Comparison of ENCODE assay signal across 20 cellular contexts in genomic region chr21:34133392-34133791, GRCh38.
DNase-seq lines count a peak whose midpoint lies in the region; ATAC-seq and TF ChIP-seq lines count a peak whose summit lies in the region.
"Had no signal": no experiment of that assay in that cellular context is flagged by ENCODE, and none has a peak within 500 bp of the region (broad histone marks: within the 10 kb centered on the region; RNA-seq: fewer than 3 reads in every experiment).

No MANE protein-coding gene starts in this region.

- no peak overlapping the region for H2BK5ac ChIP-seq in trophoblast cell (ENCODE audit: low read depth, low read length, poor library complexity)

- H3K4me3 ChIP-seq in Panc1 (ENCODE audit: low read depth in 2 of 2, low read length in 2 of 2): no peak overlapping the region
- H3K4me3 ChIP-seq in trophoblast cell (ENCODE audit: low read depth, low read length): no peak overlapping the region
- H3K4me3 ChIP-seq in mammary epithelial cell (replicated peaks in 1 of 3; ENCODE audit: insufficient read depth in 1 of 3, low read depth in 2 of 3, low read length in 3 of 3): no peak overlapping the region
- H3K4me3 ChIP-seq: BLaER1, ovary, upper lobe of left lung had no signal

- H3K36me3 ChIP-seq in Panc1 (ENCODE audit: control insufficient read depth, insufficient read depth, low read length) (no peaks in the 10 kb centered on the region), trophoblast cell (ENCODE audit: control insufficient read depth in 1 of 2, insufficient read depth in 2 of 2, low read length in 2 of 2) (peaks cover 11 to 15% of the 10 kb centered on the region in 2 experiments), mammary epithelial cell (ENCODE audit: insufficient read depth, low read length) (no peaks in the 10 kb centered on the region)
- H3K36me3 ChIP-seq: ovary had no signal

- intact Hi-C loops in Panc1 (cut with micrococcal nuclease; ENCODE audit: unreplicated experiment) (no loop called here), mammary epithelial cell (cut with micrococcal nuclease) (no loop called here)

- H2AFZ ChIP-seq in trophoblast cell (ENCODE audit: insufficient read depth, low read length, poor library complexity): no peak overlapping the region
- H2AFZ ChIP-seq in mammary epithelial cell (ENCODE audit: low read depth, low read length): no peak overlapping the region

- no peak overlapping the region for H3K23ac ChIP-seq in trophoblast cell (ENCODE audit: low read length)

- H3K27ac ChIP-seq in Panc1 (ENCODE audit: low read length) (no peak overlapping the region), trophoblast cell (ENCODE audit: low read depth, low read length) (no peak overlapping the region), mammary epithelial cell (ENCODE audit: insufficient read depth, low read depth, low read length) (no peak overlapping the region)
- H3K27ac ChIP-seq: BLaER1, ovary had no signal

- no peak for TF ChIP-seq CTCF in Panc1 (IDR thresholded peaks at IDR 0.05)
- no peak for TF ChIP-seq CTCF in mammary epithelial cell (conservative IDR thresholded peaks at IDR 0.05 in 1 of 2, IDR thresholded peaks at IDR 0.05 in 1 of 2; ENCODE audit: extremely low read depth in 1 of 2, insufficient read depth in 1 of 2, low read depth in 1 of 2, low read length in 2 of 2)

- no peak overlapping the region for H2BK12ac ChIP-seq in trophoblast cell (ENCODE audit: low read length)

- BruUV-seq in Panc1 (replicated peaks; lab: Mats Ljungman, UMichigan) (no TSS peak), mammary epithelial cell (replicated peaks; lab: Mats Ljungman, UMichigan) (no TSS peak)

- dilution Hi-C loops in mammary epithelial cell (cut with HindIII; ENCODE audit: low sequenced_read_pairs): no loop called here

- peak overlapping the region; percentile 64 for H3K18ac ChIP-seq in trophoblast cell (ENCODE audit: low read length)

- H4K91ac ChIP-seq in trophoblast cell (ENCODE audit: low read depth, low read length): no peak overlapping the region

- no peak for DNase-seq in T-helper 2 cell treated with Interferon-gamma antibody and Interleukin-4, amounts not matched to agents 5 μg/mL and 100 μg/mL, for 36 hours (ENCODE audit: low spot score)
- DNase-seq in T-helper 2 cell (no peak), Panc1 (ENCODE audit: low read depth, low spot score) (no peak), trophoblast cell (no peak), NCI-H1105 treated with DMSO at 0.1 percent for 48 hours (lab: John Stamatoyannopoulos, UW) (no peak), mammary epithelial cell (no peak)
- DNase-seq in central memory CD8-positive, alpha-beta T cell (ENCODE audit: low spot score in 2 of 2): no peak
- DNase-seq: 8988T; activated CD4-positive, CD25-positive, alpha-beta regulatory T cell treated with anti-CD3 and anti-CD28 coated beads, Interleukin-2, amount 50 U/mL, for 72 hours; DMS79; effector CD4-positive, alpha-beta T cell; HCEC 1CT; NCI-H187; NCI-H510A; ovary; Right ventricle myocardium superior; stimulated activated CD4-positive, alpha-beta T cell treated with anti-CD3 and anti-CD28 coated beads, Interleukin-2, amount 100 ng/mL, for 48 hours; upper lobe of left lung had no signal

- no peaks in the 10 kb centered on the region for H3K27me3 ChIP-seq in Panc1 (ENCODE audit: control insufficient read depth, insufficient read depth, low read length)
- H3K27me3 ChIP-seq in trophoblast cell (ENCODE audit: insufficient read depth, low read length): no peaks in the 10 kb centered on the region
- H3K27me3 ChIP-seq in mammary epithelial cell (ENCODE audit: insufficient read depth, low read length): no peaks in the 10 kb centered on the region
- H3K27me3 ChIP-seq: BLaER1, ovary, upper lobe of left lung had no signal

- no peaks in the 10 kb centered on the region for H4K20me1 ChIP-seq in mammary epithelial cell (ENCODE audit: insufficient read depth, low read length)

- CTCF ChIA-PET in Panc1 (lab: Charles Lee) (no interaction called here), mammary epithelial cell (lab: Charles Lee; ENCODE audit: low non-redundant PET) (interaction anchor here (0.7 kb wide), 1 partner anchor 51 kb away, joined by 5 read pairs; no protein-coding TSS in a partner anchor)

- no peak overlapping the region for H4K8ac ChIP-seq in trophoblast cell (ENCODE audit: low read depth, low read length)

- H3K79me1 ChIP-seq in trophoblast cell (ENCODE audit: low read length): peaks cover 11% of the 10 kb centered on the region

- peaks cover 13% of the 10 kb centered on the region for H3K9me3 Mint-ChIP-seq in T-helper 2 cell treated with Interferon-gamma antibody and Interleukin-4, amounts not matched to agents 5 μg/mL and 100 μg/mL, for 36 hours
- H3K9me3 Mint-ChIP-seq in central memory CD8-positive, alpha-beta T cell: no peaks in the 10 kb centered on the region

- peaks cover 76% of the 10 kb centered on the region for H3K36me3 Mint-ChIP-seq in T-helper 2 cell treated with Interferon-gamma antibody and Interleukin-4, amounts not matched to agents 5 μg/mL and 100 μg/mL, for 36 hours (ENCODE audit: low read depth)
- H3K36me3 Mint-ChIP-seq in central memory CD8-positive, alpha-beta T cell (ENCODE audit: insufficient read depth): peaks cover 8% of the 10 kb centered on the region

- no peak overlapping the region for H3K9ac ChIP-seq in trophoblast cell (ENCODE audit: low read length)
- H3K9ac ChIP-seq in mammary epithelial cell (ENCODE audit: insufficient read depth, low read length): no peak overlapping the region
- H3K9ac ChIP-seq: BLaER1 had no signal

- H3K4me2 ChIP-seq in trophoblast cell (ENCODE audit: low read length): no peak overlapping the region
- H3K4me2 ChIP-seq in mammary epithelial cell (ENCODE audit: insufficient read depth, low read depth, low read length): no peak overlapping the region
- H3K4me2 ChIP-seq: BLaER1 had no signal

- H3K9me3 ChIP-seq in Panc1 (ENCODE audit: control insufficient read depth, insufficient read depth, low read depth, low read length) (no peaks in the 10 kb centered on the region; the same call in 1 of the 2 replicates), trophoblast cell (ENCODE audit: insufficient read depth, low read depth, low read length) (peaks cover 2% of the 10 kb centered on the region), mammary epithelial cell (replicated peaks; ENCODE audit: insufficient read depth, low read length) (no peaks in the 10 kb centered on the region)
- H3K9me3 ChIP-seq: ovary, upper lobe of left lung had no signal

- peaks cover 52% of the 10 kb centered on the region for H3K4me1 Mint-ChIP-seq in T-helper 2 cell treated with Interferon-gamma antibody and Interleukin-4, amounts not matched to agents 5 μg/mL and 100 μg/mL, for 36 hours (ENCODE audit: low read depth)
- H3K4me1 Mint-ChIP-seq in central memory CD8-positive, alpha-beta T cell: peaks cover 68% of the 10 kb centered on the region

- H3K27me3 Mint-ChIP-seq in T-helper 2 cell treated with Interferon-gamma antibody and Interleukin-4, amounts not matched to agents 5 μg/mL and 100 μg/mL, for 36 hours (ENCODE audit: low read depth): no peaks in the 10 kb centered on the region
- H3K27me3 Mint-ChIP-seq in central memory CD8-positive, alpha-beta T cell: no peaks in the 10 kb centered on the region

- in situ Hi-C loops in Panc1 (cut with HindIII; ENCODE audit: low pct_unique_long_range_greater_than_20kb, low sequenced_read_pairs): no loop called here
- in situ Hi-C loops in mammary epithelial cell (cut with MboI; ENCODE audit: low sequenced_read_pairs in 2 of 2): no loop called here

- H3K79me2 ChIP-seq in trophoblast cell (ENCODE audit: control insufficient read depth, insufficient read depth, low read length, poor library complexity) (peaks cover 7% of the 10 kb centered on the region), mammary epithelial cell (ENCODE audit: insufficient read depth, low read length) (peaks cover 73% of the 10 kb centered on the region)

- no peak overlapping the region for H4K12ac ChIP-seq in trophoblast cell (ENCODE audit: low read depth, low read length)

- no peak overlapping the region for H3K4ac ChIP-seq in trophoblast cell (ENCODE audit: low read depth, low read length)

- no peak overlapping the region for H2AK5ac ChIP-seq in trophoblast cell (ENCODE audit: low read length)

- no peak overlapping the region for H3K14ac ChIP-seq in trophoblast cell (ENCODE audit: low read length)

- H3K4me1 ChIP-seq in Panc1 (ENCODE audit: control insufficient read depth, insufficient read depth, low read length) (peaks cover 30% of the 10 kb centered on the region), trophoblast cell (ENCODE audit: control insufficient read depth in 1 of 2, insufficient read depth in 2 of 2, low read length in 2 of 2) (peaks cover 12 to 25% of the 10 kb centered on the region in 2 experiments), mammary epithelial cell (ENCODE audit: insufficient read depth, low read length) (peaks cover 21% of the 10 kb centered on the region)

- H2BK120ac ChIP-seq in trophoblast cell (ENCODE audit: insufficient read depth, low read length, poor library complexity): no peak overlapping the region

- ATAC-seq in Panc1 (peak; percentile 13; the same call in 1 of the 2 replicates), HG03025 (IDR thresholded peaks at IDR 0.05; ENCODE audit: low FRiP score, unreplicated experiment) (no peak)
- no peak for ATAC-seq in central memory CD8-positive, alpha-beta T cell (replicated peaks; ENCODE audit: extremely low read depth, poor library complexity, severe bottlenecking)

- H3K27ac Mint-ChIP-seq in T-helper 2 cell treated with Interferon-gamma antibody and Interleukin-4, amounts not matched to agents 5 μg/mL and 100 μg/mL, for 36 hours: peak overlapping the region; percentile 71
- peak overlapping the region; percentile 4 for H3K27ac Mint-ChIP-seq in central memory CD8-positive, alpha-beta T cell (ENCODE audit: low read depth)

- H3K4me3 Mint-ChIP-seq in T-helper 2 cell treated with Interferon-gamma antibody and Interleukin-4, amounts not matched to agents 5 μg/mL and 100 μg/mL, for 36 hours: peak overlapping the region; percentile 51
- no peak overlapping the region for H3K4me3 Mint-ChIP-seq in central memory CD8-positive, alpha-beta T cell

- POLR2A ChIA-PET in Panc1 (lab: Charles Lee): no interaction called here

- no CpG with 5 or more reads among the region's 1 CpG for WGBS in trophoblast cell (ENCODE audit: extremely low coverage, insufficient coverage, insufficient read length)
- 89% methylated on average over 1 of the region's 1 CpG for WGBS in mammary epithelial cell (ENCODE audit: low coverage, missing lambda C conversion rate)
